1 cellular context compared by ENCODE assay signal in the genomic region with DNA sequence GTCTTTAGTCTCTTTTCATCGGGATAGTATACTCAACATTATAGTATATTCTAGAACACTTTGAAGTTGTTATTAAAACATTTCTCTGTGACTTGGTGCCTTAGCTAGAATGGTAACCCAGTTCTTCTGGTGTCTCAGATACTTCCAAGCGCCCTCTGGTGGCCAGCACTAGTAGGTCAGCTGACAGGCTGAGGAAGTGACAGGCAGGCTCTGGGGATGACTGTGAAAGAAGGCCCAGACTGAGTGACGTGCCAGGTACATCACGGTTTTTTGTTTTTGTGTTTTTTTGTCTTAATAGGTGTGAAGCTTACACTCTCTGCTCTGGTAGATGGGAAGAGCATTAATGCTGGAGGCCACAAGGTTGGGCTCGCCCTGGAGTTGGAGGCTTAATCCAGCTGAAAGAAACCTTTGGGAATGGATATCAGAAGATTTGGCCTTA.
TF ChIP-seq lines count a peak whose summit lies in the region.

No MANE protein-coding gene starts in this region.

TF ChIP-seq in HepG2, 621 proteins besides CTCF, POLR2A, EP300 and RAD21 (continued from another document):
- TF ChIP-seq, protein P1, sequence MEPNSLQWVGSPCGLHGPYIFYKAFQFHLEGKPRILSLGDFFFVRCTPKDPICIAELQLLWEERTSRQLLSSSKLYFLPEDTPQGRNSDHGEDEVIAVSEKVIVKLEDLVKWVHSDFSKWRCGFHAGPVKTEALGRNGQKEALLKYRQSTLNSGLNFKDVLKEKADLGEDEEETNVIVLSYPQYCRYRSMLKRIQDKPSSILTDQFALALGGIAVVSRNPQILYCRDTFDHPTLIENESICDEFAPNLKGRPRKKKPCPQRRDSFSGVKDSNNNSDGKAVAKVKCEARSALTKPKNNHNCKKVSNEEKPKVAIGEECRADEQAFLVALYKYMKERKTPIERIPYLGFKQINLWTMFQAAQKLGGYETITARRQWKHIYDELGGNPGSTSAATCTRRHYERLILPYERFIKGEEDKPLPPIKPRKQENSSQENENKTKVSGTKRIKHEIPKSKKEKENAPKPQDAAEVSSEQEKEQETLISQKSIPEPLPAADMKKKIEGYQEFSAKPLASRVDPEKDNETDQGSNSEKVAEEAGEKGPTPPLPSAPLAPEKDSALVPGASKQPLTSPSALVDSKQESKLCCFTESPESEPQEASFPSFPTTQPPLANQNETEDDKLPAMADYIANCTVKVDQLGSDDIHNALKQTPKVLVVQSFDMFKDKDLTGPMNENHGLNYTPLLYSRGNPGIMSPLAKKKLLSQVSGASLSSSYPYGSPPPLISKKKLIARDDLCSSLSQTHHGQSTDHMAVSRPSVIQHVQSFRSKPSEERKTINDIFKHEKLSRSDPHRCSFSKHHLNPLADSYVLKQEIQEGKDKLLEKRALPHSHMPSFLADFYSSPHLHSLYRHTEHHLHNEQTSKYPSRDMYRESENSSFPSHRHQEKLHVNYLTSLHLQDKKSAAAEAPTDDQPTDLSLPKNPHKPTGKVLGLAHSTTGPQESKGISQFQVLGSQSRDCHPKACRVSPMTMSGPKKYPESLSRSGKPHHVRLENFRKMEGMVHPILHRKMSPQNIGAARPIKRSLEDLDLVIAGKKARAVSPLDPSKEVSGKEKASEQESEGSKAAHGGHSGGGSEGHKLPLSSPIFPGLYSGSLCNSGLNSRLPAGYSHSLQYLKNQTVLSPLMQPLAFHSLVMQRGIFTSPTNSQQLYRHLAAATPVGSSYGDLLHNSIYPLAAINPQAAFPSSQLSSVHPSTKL (CRISPR knock-in tag; IDR thresholded peaks at IDR 0.05): 0 out of 2 replicates have a peak, but pooled peaks have one; percentile 27
- TF ChIP-seq NAIF1 (CRISPR knock-in tag; IDR thresholded peaks at IDR 0.05; ENCODE audit: borderline replicate concordance): no peak
- no peak for TF ChIP-seq ZNF24 (IDR thresholded peaks at IDR 0.05)
- no peak for TF ChIP-seq ZNF790 (CRISPR knock-in tag; IDR thresholded peaks at IDR 0.05; ENCODE audit: borderline replicate concordance)
- TF ChIP-seq, protein P2, sequence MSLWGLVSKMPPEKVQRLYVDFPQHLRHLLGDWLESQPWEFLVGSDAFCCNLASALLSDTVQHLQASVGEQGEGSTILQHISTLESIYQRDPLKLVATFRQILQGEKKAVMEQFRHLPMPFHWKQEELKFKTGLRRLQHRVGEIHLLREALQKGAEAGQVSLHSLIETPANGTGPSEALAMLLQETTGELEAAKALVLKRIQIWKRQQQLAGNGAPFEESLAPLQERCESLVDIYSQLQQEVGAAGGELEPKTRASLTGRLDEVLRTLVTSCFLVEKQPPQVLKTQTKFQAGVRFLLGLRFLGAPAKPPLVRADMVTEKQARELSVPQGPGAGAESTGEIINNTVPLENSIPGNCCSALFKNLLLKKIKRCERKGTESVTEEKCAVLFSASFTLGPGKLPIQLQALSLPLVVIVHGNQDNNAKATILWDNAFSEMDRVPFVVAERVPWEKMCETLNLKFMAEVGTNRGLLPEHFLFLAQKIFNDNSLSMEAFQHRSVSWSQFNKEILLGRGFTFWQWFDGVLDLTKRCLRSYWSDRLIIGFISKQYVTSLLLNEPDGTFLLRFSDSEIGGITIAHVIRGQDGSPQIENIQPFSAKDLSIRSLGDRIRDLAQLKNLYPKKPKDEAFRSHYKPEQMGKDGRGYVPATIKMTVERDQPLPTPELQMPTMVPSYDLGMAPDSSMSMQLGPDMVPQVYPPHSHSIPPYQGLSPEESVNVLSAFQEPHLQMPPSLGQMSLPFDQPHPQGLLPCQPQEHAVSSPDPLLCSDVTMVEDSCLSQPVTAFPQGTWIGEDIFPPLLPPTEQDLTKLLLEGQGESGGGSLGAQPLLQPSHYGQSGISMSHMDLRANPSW (CRISPR knock-in tag; IDR thresholded peaks at IDR 0.05; ENCODE audit: borderline replicate concordance): no peak
- TF ChIP-seq, protein P3, sequence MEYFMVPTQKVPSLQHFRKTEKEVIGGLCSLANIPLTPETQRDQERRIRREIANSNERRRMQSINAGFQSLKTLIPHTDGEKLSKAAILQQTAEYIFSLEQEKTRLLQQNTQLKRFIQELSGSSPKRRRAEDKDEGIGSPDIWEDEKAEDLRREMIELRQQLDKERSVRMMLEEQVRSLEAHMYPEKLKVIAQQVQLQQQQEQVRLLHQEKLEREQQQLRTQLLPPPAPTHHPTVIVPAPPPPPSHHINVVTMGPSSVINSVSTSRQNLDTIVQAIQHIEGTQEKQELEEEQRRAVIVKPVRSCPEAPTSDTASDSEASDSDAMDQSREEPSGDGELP (IDR thresholded peaks at IDR 0.05; ENCODE audit: borderline replicate concordance, low read depth): peak; percentile 79; the same call in 1 of the 2 replicates
